In the genomic region with DNA sequence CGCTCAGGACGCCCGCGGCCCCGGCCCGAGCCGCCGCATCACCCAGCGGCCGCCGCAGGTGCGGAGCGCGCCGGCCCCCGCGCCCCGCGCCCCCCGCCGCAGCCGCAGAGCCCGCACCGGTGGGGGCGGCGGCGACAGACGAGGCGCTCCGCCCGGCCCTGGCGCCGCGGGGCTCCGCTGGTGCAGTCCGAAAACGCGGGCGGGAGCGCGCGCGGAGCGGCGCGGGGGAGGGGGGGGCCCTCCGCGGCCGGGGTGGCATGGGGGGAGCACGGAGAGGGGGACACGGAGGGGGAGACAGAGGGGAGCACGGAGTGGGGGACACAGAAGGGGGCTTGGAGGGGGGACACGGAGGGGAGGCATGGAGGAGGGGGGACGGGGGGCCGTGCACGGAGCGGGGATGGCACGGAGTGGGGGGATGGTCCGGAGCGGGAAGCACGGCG, we compare ENCODE assay signal across 10 cellular contexts. TPM values are rescaled to one million over a fixed set of nuclear protein-coding genes. Genes with fewer than 3 reads are reported as not detected.
A peak's percentile ranks its signal among the peaks of the same experiment; 100 is the strongest.
DNase-seq lines count a peak whose midpoint lies in the region; ATAC-seq and TF ChIP-seq lines count a peak whose summit lies in the region.
"Had no signal": no experiment of that assay in that cellular context is flagged by ENCODE, and none has a peak within 500 bp of the region (broad histone marks: within the 10 kb centered on the region; RNA-seq: fewer than 3 reads in every experiment).

A gene with protein sequence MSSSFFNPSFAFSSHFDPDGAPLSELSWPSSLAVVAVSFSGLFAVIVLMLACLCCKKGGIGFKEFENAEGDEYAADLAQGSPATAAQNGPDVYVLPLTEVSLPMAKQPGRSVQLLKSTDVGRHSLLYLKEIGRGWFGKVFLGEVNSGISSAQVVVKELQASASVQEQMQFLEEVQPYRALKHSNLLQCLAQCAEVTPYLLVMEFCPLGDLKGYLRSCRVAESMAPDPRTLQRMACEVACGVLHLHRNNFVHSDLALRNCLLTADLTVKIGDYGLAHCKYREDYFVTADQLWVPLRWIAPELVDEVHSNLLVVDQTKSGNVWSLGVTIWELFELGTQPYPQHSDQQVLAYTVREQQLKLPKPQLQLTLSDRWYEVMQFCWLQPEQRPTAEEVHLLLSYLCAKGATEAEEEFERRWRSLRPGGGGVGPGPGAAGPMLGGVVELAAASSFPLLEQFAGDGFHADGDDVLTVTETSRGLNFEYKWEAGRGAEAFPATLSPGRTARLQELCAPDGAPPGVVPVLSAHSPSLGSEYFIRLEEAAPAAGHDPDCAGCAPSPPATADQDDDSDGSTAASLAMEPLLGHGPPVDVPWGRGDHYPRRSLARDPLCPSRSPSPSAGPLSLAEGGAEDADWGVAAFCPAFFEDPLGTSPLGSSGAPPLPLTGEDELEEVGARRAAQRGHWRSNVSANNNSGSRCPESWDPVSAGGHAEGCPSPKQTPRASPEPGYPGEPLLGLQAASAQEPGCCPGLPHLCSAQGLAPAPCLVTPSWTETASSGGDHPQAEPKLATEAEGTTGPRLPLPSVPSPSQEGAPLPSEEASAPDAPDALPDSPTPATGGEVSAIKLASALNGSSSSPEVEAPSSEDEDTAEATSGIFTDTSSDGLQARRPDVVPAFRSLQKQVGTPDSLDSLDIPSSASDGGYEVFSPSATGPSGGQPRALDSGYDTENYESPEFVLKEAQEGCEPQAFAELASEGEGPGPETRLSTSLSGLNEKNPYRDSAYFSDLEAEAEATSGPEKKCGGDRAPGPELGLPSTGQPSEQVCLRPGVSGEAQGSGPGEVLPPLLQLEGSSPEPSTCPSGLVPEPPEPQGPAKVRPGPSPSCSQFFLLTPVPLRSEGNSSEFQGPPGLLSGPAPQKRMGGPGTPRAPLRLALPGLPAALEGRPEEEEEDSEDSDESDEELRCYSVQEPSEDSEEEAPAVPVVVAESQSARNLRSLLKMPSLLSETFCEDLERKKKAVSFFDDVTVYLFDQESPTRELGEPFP (N-terminal part only) (minus strand): TSS at position 189 of the 440 bp plus-strand sequence. CDS start 229 bp downstream, outside the sequence.

- H3K9me3 ChIP-seq in mesodermal cell (ENCODE audit: control insufficient read depth, low read length) (no peaks in the 10 kb centered on the region), testis (no peaks in the 10 kb centered on the region)
- H3K9me3 ChIP-seq in CD4-positive, alpha-beta T cell (ENCODE audit: control insufficient read depth, low read length), result no peaks in the 10 kb centered on the region

- DNase-seq in NCI-H1417 (lab: John Stamatoyannopoulos, UW), result peak in 2 of 3 experiments; percentile 52 to 59
- DNase-seq in NCI-H1417 treated with DMSO at 0.1 percent for 48 hours (lab: John Stamatoyannopoulos, UW), result no peak
- DNase-seq in cerebellum (ENCODE audit: low spot score), result peak; percentile 79
- no peak for DNase-seq in testis
- DNase-seq in CD4-positive, alpha-beta T cell, result no peak
- DNase-seq in RKO (ENCODE audit: low spot score), result no peak
- DNase-seq in activated CD4-positive, alpha-beta T cell treated with anti-CD3 and anti-CD28 coated beads for 1 hour, result no peak
- DNase-seq: islet precursor cell, NCI-H1436 treated with DMSO at 0.1 percent for 48 hours had no signal

- no peak for ATAC-seq in CD4-positive, alpha-beta T cell (ENCODE audit: poor library complexity)

- peaks cover 4% of the 10 kb centered on the region for H3K4me1 Mint-ChIP-seq in CD4-positive, alpha-beta T cell (ENCODE audit: low read depth)

- no peak within 1 kb of the TSS for H3K4me3 Mint-ChIP-seq in CD4-positive, alpha-beta T cell

- no peak within 1 kb of the TSS for H3K27ac ChIP-seq in mesodermal cell (ENCODE audit: low read depth, low read length, severe bottlenecking)
- peak within 1 kb of the TSS; percentile 15 to 39 for H3K27ac ChIP-seq in testis
- no peak within 1 kb of the TSS for H3K27ac ChIP-seq in CD4-positive, alpha-beta T cell (ENCODE audit: low read depth, low read length)

- CTCF ChIA-PET in CD4-positive, alpha-beta T cell (lab: Charles Lee), result no interaction called here

- POLR2A ChIA-PET in CD4-positive, alpha-beta T cell (lab: Charles Lee), result no interaction called here

- no peaks in the 10 kb centered on the region for H3K9me3 Mint-ChIP-seq in CD4-positive, alpha-beta T cell

- H3K4me1 ChIP-seq in mesodermal cell (ENCODE audit: control insufficient read depth, insufficient read depth, low read length, poor library complexity, severe bottlenecking) (no peaks in the 10 kb centered on the region), testis (peaks cover 7% of the 10 kb centered on the region)

- no peak for TF ChIP-seq CTCF in testis (IDR thresholded peaks at IDR 0.05)
- no peak for TF ChIP-seq CTCF in CD4-positive, alpha-beta T cell (IDR thresholded peaks at IDR 0.05)

- H3K27me3 Mint-ChIP-seq in CD4-positive, alpha-beta T cell, result peaks cover 22% of the 10 kb centered on the region

- H3K27me3 ChIP-seq in testis, result no peaks in the 10 kb centered on the region
- H3K27me3 ChIP-seq in CD4-positive, alpha-beta T cell (ENCODE audit: control insufficient read depth, insufficient read depth, low read length), result peaks cover 24% of the 10 kb centered on the region

- intact Hi-C loops in testis (cut with DNase I; ENCODE audit: low total_unique reads), result no loop called here
- intact Hi-C loops in CD4-positive, alpha-beta T cell (cut with DNase I, micrococcal nuclease), result no loop called here

- peak within 1 kb of the TSS; percentile 16 for H3K4me3 ChIP-seq in mesodermal cell (ENCODE audit: extremely low read depth, insufficient read depth, low read length, poor library complexity, severe bottlenecking)
- H3K4me3 ChIP-seq in testis, result peak within 1 kb of the TSS; percentile 36 to 61

- H3K36me3 ChIP-seq in mesodermal cell (ENCODE audit: control insufficient read depth, insufficient read depth, low read length), result no peaks in the 10 kb centered on the region
- H3K36me3 ChIP-seq in testis (ENCODE audit: low read depth, missing control alignments), result no peaks in the 10 kb centered on the region

- no peak for TF ChIP-seq POLR2A in testis (IDR thresholded peaks at IDR 0.05)

- no peak within 1 kb of the TSS for H3K27ac Mint-ChIP-seq in CD4-positive, alpha-beta T cell

- 1 to 2% methylated on average over 9 to 24 of the region's 62 CpGs for WGBS in mesodermal cell (ENCODE audit: insufficient coverage in 2 of 2), 2 experiments
- 0 to 1% methylated on average over 16 to 21 of the region's 62 CpGs for WGBS in testis, 2 donors

- no peaks in the 10 kb centered on the region for H3K36me3 Mint-ChIP-seq in CD4-positive, alpha-beta T cell (ENCODE audit: low read depth)

RNA-seq across cellular contexts. Expression of the gene that starts here (rescaled TPM):
- total RNA-seq in cerebellum, result 7.3 TPM
- polyA plus RNA-seq in mesodermal cell (2013, experiment 1 of 2), result 1.7 TPM
- polyA plus RNA-seq in mesodermal cell (2013, experiment 2 of 2), result 0.40 TPM
- total RNA-seq in testis, result 1 to 10 TPM; 3.8 to 5.6 TPM
- 3.5 TPM for polyA plus RNA-seq in testis (ENCODE audit: insufficient read depth, low read depth, low replicate concordance)
- total RNA-seq in CD4-positive, alpha-beta T cell, result under 1 TPM; 0.25 to 0.82 TPM

Comparison
In these comparisons a context has a peak if more than half of its experiments do, and no peak if none do; other contexts are left out.
1. DNase-seq: peak in NCI-H1417 (2 of 3) and cerebellum (single experiment); none in NCI-H1417 treated with DMSO at 0.1 percent for 48 hours (single experiment), testis (single experiment), CD4-positive, alpha-beta T cell (0 of 10), RKO (single experiment) and activated CD4-positive, alpha-beta T cell treated with anti-CD3 and anti-CD28 coated beads for 1 hour (single experiment).
2. H3K27ac ChIP-seq: peak in testis (2 of 2); none in mesodermal cell (single experiment) and CD4-positive, alpha-beta T cell (single experiment).